15 cellular contexts compared by ENCODE assay signal in genomic region chr17:32385971-32386370, GRCh38. TPM values are rescaled to one million over a fixed set of nuclear protein-coding genes. Genes with fewer than 3 reads are reported as not detected.
DNase-seq lines count a peak whose midpoint lies in the region; ATAC-seq, FAIRE-seq and TF ChIP-seq lines count a peak whose summit lies in the region.
"Had no signal": no experiment of that assay in that cellular context is flagged by ENCODE, and none has a peak within 500 bp of the region (broad histone marks: within the 10 kb centered on the region; RNA-seq: fewer than 3 reads in every experiment).

No MANE protein-coding gene starts in this region.

- TF ChIP-seq RAD21 in HepG2 (CRISPR knock-in tag; IDR thresholded peaks at IDR 0.05): no peak

- CTCF ChIA-PET in HepG2 (lab: Yijun Ruan, JAX; ENCODE audit: low intra/inter-chr PET ratio, low total read pairs) (no interaction called here), A673 (lab: Charles Lee) (no interaction called here)

- POLR2A ChIA-PET in HepG2 (lab: Yijun Ruan, JAX) (no interaction called here), A673 (lab: Charles Lee; ENCODE audit: low non-redundant PET) (no interaction called here)

- BruUV-seq in HepG2 (replicated peaks; lab: Mats Ljungman, UMichigan) (no TSS peak), A673 (replicated peaks; lab: Mats Ljungman, UMichigan) (no TSS peak)

- ATAC-seq in right lobe of liver (peak; percentile 45 to 76 (median 52)), HepG2 (no peak), left lobe of liver (peak; percentile 72)
- ATAC-seq in activated T-helper 17 cell treated with anti-CD3 and anti-CD28 coated beads, Interleukin-2, amount 50 U/mL, for 72 hours (replicated peaks): no peak

- no peaks in the 10 kb centered on the region for H3K9me3 ChIP-seq in right lobe of liver
- H3K9me3 ChIP-seq in HepG2 (ENCODE audit: low read length): no peaks in the 10 kb centered on the region
- H3K9me3 ChIP-seq in A673 (ENCODE audit: low read depth, low read length, poor library complexity, severe bottlenecking): no peaks in the 10 kb centered on the region
- H3K9me3 ChIP-seq in HAP-1: no peaks in the 10 kb centered on the region
- H3K9me3 ChIP-seq: BLaER1 treated with 17β-estradiol and CSF1 and Interleukin-3, amounts not matched to agents 10 nM and 100 nM had no signal

- in situ Hi-C loops in HepG2 (cut with HindIII; ENCODE audit: extremely low pct_ligation_motif_present, low pct_unique_long_range_greater_than_20kb) (no loop called here), HAP-1 (cut with MboI; ENCODE audit: low sequenced_read_pairs) (no loop called here)

- no peaks in the 10 kb centered on the region for H3K27me3 Mint-ChIP-seq in activated T-helper 17 cell treated with anti-CD3 and anti-CD28 coated beads, Interleukin-2, amount 50 U/mL, for 72 hours
- H3K27me3 Mint-ChIP-seq: CD4-positive, CD25-positive, alpha-beta regulatory T cell had no signal

- no peak for TF ChIP-seq CTCF in right lobe of liver (IDR thresholded peaks at IDR 0.05)
- TF ChIP-seq CTCF in HepG2 (CRISPR knock-in tag; IDR thresholded peaks at IDR 0.05): no peak
- TF ChIP-seq CTCF in A673 (conservative IDR thresholded peaks at IDR 0.05; ENCODE audit: low read depth, low read length): no peak

- no peak overlapping the region for H2AFZ ChIP-seq in HepG2 (ENCODE audit: low read length)

- H3K36me3 ChIP-seq in right lobe of liver: peaks cover 0 to 5% (median 0%) of the 10 kb centered on the region in 4 donors
- peaks cover 0 to 2% of the 10 kb centered on the region in 2 experiments; a peak in 2 of 5 replicates for H3K36me3 ChIP-seq in HepG2 (replicated peaks in 1 of 2; ENCODE audit: control insufficient read depth in 1 of 2, insufficient read depth in 2 of 2, low read length in 2 of 2)
- H3K36me3 ChIP-seq in A673 (ENCODE audit: insufficient read depth, low read length, poor library complexity, severe bottlenecking): peaks cover 2% of the 10 kb centered on the region
- peaks cover 10% of the 10 kb centered on the region for H3K36me3 ChIP-seq in HAP-1 (replicated peaks)

- H3K4me1 ChIP-seq in right lobe of liver: peaks cover 0 to 38% (median 5%) of the 10 kb centered on the region in 4 donors
- peaks cover 67% of the 10 kb centered on the region for H3K4me1 ChIP-seq in HepG2 (ENCODE audit: insufficient read depth, low read length)
- H3K4me1 ChIP-seq in A673 (ENCODE audit: insufficient read depth, low read length, poor library complexity, severe bottlenecking): no peaks in the 10 kb centered on the region
- no peaks in the 10 kb centered on the region for H3K4me1 ChIP-seq in HAP-1

- no peak for FAIRE-seq in HepG2 (lab: Jason Lieb, UNC)
- FAIRE-seq: H54, HTR-8/SVneo had no signal

- peak overlapping the region; percentile 34 for H3K27ac Mint-ChIP-seq in activated T-helper 17 cell treated with anti-CD3 and anti-CD28 coated beads, Interleukin-2, amount 50 U/mL, for 72 hours

- H3K9ac ChIP-seq in HepG2 (ENCODE audit: insufficient read depth, low read depth, low read length): no peak overlapping the region
- H3K9ac ChIP-seq: BLaER1 treated with 17β-estradiol and CSF1 and Interleukin-3, amounts not matched to agents 10 nM and 100 nM had no signal

- no peak overlapping the region for H3K4me2 ChIP-seq in HepG2 (ENCODE audit: low read depth, low read length)
- H3K4me2 ChIP-seq: BLaER1 treated with 17β-estradiol and CSF1 and Interleukin-3, amounts not matched to agents 10 nM and 100 nM had no signal

- TF ChIP-seq EP300 in HepG2 (IDR thresholded peaks at IDR 0.05; ENCODE audit: low read depth in 2 of 2, low read length in 2 of 2): no peak
- TF ChIP-seq EP300 in HepG2 (CRISPR knock-in tag; IDR thresholded peaks at IDR 0.05; ENCODE audit: borderline replicate concordance): no peak

- H3K27ac ChIP-seq in right lobe of liver (peak overlapping the region in 1 of 3 donors; percentile 51), HepG2 (ENCODE audit: extremely low read length, insufficient read depth, low read length) (no peak overlapping the region), A673 (ENCODE audit: low read depth, low read length, poor library complexity, severe bottlenecking) (no peak overlapping the region)
- H3K27ac ChIP-seq: BLaER1 treated with 17β-estradiol and CSF1 and Interleukin-3, amounts not matched to agents 10 nM and 100 nM had no signal

- no peaks in the 10 kb centered on the region for H3K9me3 Mint-ChIP-seq in activated T-helper 17 cell treated with anti-CD3 and anti-CD28 coated beads, Interleukin-2, amount 50 U/mL, for 72 hours
- H3K9me3 Mint-ChIP-seq: CD4-positive, CD25-positive, alpha-beta regulatory T cell had no signal

- intact Hi-C loops in right lobe of liver (cut with DNase I): no loop called here
- intact Hi-C loops in HepG2 (cut with micrococcal nuclease; ENCODE audit: unreplicated experiment): no loop called here
- intact Hi-C loops in A673 (cut with micrococcal nuclease; ENCODE audit: unreplicated experiment): no loop called here

- no peak overlapping the region for H3K4me3 Mint-ChIP-seq in activated T-helper 17 cell treated with anti-CD3 and anti-CD28 coated beads, Interleukin-2, amount 50 U/mL, for 72 hours
- H3K4me3 Mint-ChIP-seq: CD4-positive, CD25-positive, alpha-beta regulatory T cell had no signal

- H3K27me3 ChIP-seq in right lobe of liver: no peaks in the 10 kb centered on the region
- H3K27me3 ChIP-seq in HepG2 (ENCODE audit: control insufficient read depth in 1 of 2, insufficient read depth in 2 of 2, low read length in 2 of 2): no peaks in the 10 kb centered on the region
- no peaks in the 10 kb centered on the region for H3K27me3 ChIP-seq in A673 (replicated peaks; ENCODE audit: insufficient read depth, low read depth, low read length, poor library complexity)
- H3K27me3 ChIP-seq in HAP-1 (ENCODE audit: low read depth): no peaks in the 10 kb centered on the region
- H3K27me3 ChIP-seq: BLaER1 treated with 17β-estradiol and CSF1 and Interleukin-3, amounts not matched to agents 10 nM and 100 nM had no signal

- DNase-seq in right lobe of liver: no peak
- DNase-seq in HepG2 (ENCODE audit: low spot score): no peak
- no peak for DNase-seq in left lobe of liver (ENCODE audit: low spot score)
- no peak for DNase-seq in A673 (ENCODE audit: low spot score)
- DNase-seq in hepatic stellate cell (ENCODE audit: low spot score): no peak
- DNase-seq in HAP-1 (ENCODE audit: low spot score in 2 of 2): no peak
- DNase-seq: 8988T; ACHN; Calu3; CD4-positive, CD25-positive, alpha-beta regulatory T cell; DMS 273 treated with DMSO at 0.1 percent for 48 hours had no signal

- peaks cover 4% of the 10 kb centered on the region; the same call in 1 of the 2 replicates for H4K20me1 ChIP-seq in HepG2 (ENCODE audit: insufficient read depth, low read length)

- peaks cover 41% of the 10 kb centered on the region for H3K36me3 Mint-ChIP-seq in activated T-helper 17 cell treated with anti-CD3 and anti-CD28 coated beads, Interleukin-2, amount 50 U/mL, for 72 hours (ENCODE audit: low read depth)

- peaks cover 11% of the 10 kb centered on the region for H3K4me1 Mint-ChIP-seq in activated T-helper 17 cell treated with anti-CD3 and anti-CD28 coated beads, Interleukin-2, amount 50 U/mL, for 72 hours

- WGBS in right lobe of liver (ENCODE audit: insufficient coverage, low coverage, low lambda C conversion rate, missing lambda C conversion rate): 27% methylated on average over 4 of the region's 5 CpGs
- 95% methylated on average over 5 of the region's 5 CpGs for WGBS in HepG2 (ENCODE audit: low lambda C conversion rate)

- TF ChIP-seq POLR2A in right lobe of liver (IDR thresholded peaks at IDR 0.05): no peak
- TF ChIP-seq POLR2A in HepG2 (IDR thresholded peaks at IDR 0.05; ENCODE audit: insufficient read depth in 1 of 2, low read depth in 2 of 2, low read length in 2 of 2): no peak

- H3K4me3 ChIP-seq in right lobe of liver (no peak overlapping the region), HepG2 (replicated peaks in 1 of 3; ENCODE audit: insufficient read depth in 1 of 3, low read depth in 2 of 3, low read length in 3 of 3) (no peak overlapping the region), A673 (ENCODE audit: low read depth, low read length, poor library complexity, severe bottlenecking) (no peak overlapping the region), HAP-1 (no peak overlapping the region)
- H3K4me3 ChIP-seq: BLaER1 treated with 17β-estradiol and CSF1 and Interleukin-3, amounts not matched to agents 10 nM and 100 nM had no signal

- H3K79me2 ChIP-seq in HepG2 (ENCODE audit: insufficient read depth, low read length): no peaks in the 10 kb centered on the region

RNA-seq across cellular contexts. Expression of gene ZNF207, which starts 36.0 kb away (rescaled TPM):
- total RNA-seq in right lobe of liver (10 to 100 TPM; 48.0 to 91.1 (median 68.7) TPM), HepG2 (2016; rRNA removed; fragmentation: Illumina TruSeq; extraction: Trizol) (164 and 194 TPM in 2 replicates), left lobe of liver (50.5 TPM), A673 (2021) (177 and 178 TPM in 2 replicates)
- total RNA-seq in HepG2 (2016; cell fraction: cytosol; rRNA removed; fragmentation: Illumina TruSeq; extraction: Trizol; ENCODE audit: low read depth): 40.6 and 48.2 TPM in 2 replicates
- total RNA-seq in HepG2 (2016; cell fraction: insoluble cytoplasmic fraction; rRNA removed; fragmentation: Illumina TruSeq; extraction: Trizol): 167 and 194 TPM in 2 replicates
- total RNA-seq in HepG2 (2016; cell fraction: membrane; rRNA removed; fragmentation: Illumina TruSeq; extraction: Trizol): 70.7 and 78.1 TPM in 2 replicates
- 198 and 199 TPM in 2 replicates for total RNA-seq in HepG2 (2016; cell fraction: nucleus; rRNA removed; fragmentation: Illumina TruSeq; extraction: Trizol)
- 140 and 150 TPM in 2 replicates for polyA plus RNA-seq in HepG2 (2011; rRNA removed)
- polyA plus RNA-seq in HepG2 (2011; cell fraction: cytosol; rRNA removed): 114 and 115 TPM in 2 replicates
- 159 and 219 TPM in 2 replicates for polyA plus RNA-seq in HepG2 (2011; cell fraction: nucleus; rRNA removed)
- 92.3 and 112 TPM in 2 replicates for polyA plus RNA-seq in HepG2 (2012)
- 18.1 and 20.9 TPM in 2 replicates for polyA plus RNA-seq in HepG2 (2016; cell fraction: cytosol; fragmentation: Illumina TruSeq; extraction: Trizol; ENCODE audit: low read depth)
- 223 and 226 TPM in 2 replicates for polyA plus RNA-seq in HepG2 (2016; cell fraction: insoluble cytoplasmic fraction; fragmentation: Illumina TruSeq; extraction: Trizol; ENCODE audit: low read depth)
- polyA plus RNA-seq in HepG2 (2016; cell fraction: membrane; fragmentation: Illumina TruSeq; extraction: Trizol; ENCODE audit: low read depth): 45.3 and 50.8 TPM in 2 replicates
- 168 and 187 TPM in 2 replicates for polyA plus RNA-seq in HepG2 (2016; cell fraction: nucleus; fragmentation: Illumina TruSeq; extraction: Trizol; ENCODE audit: insufficient read depth, low read depth)
- 218 and 342 TPM in 2 replicates for polyA minus RNA-seq in HepG2 (2011; rRNA and poly(A)+ RNA removed; ENCODE audit: low replicate concordance)
- 88.9 and 92.0 TPM in 2 replicates for polyA minus RNA-seq in HepG2 (2011; cell fraction: cytosol; rRNA and poly(A)+ RNA removed)
- 313 and 333 TPM in 2 replicates for polyA minus RNA-seq in HepG2 (2011; cell fraction: nucleus; rRNA and poly(A)+ RNA removed)
- total RNA-seq in activated T-helper 17 cell treated with anti-CD3 and anti-CD28 coated beads, Interleukin-2, amount 50 U/mL, for 72 hours: 100 to 1,000 TPM; 240 to 254 TPM

RNA-seq across cellular contexts. Expression of gene C17orf75, which starts 44.0 kb away (rescaled TPM):
- 1 to 10 TPM; 7.1 to 8.9 (median 7.3) TPM for total RNA-seq in right lobe of liver
- 33.0 and 41.9 TPM in 2 replicates for total RNA-seq in HepG2 (2016; rRNA removed; fragmentation: Illumina TruSeq; extraction: Trizol)
- 9.0 and 9.5 TPM in 2 replicates for total RNA-seq in HepG2 (2016; cell fraction: cytosol; rRNA removed; fragmentation: Illumina TruSeq; extraction: Trizol; ENCODE audit: low read depth)
- 34.7 and 41.5 TPM in 2 replicates for total RNA-seq in HepG2 (2016; cell fraction: insoluble cytoplasmic fraction; rRNA removed; fragmentation: Illumina TruSeq; extraction: Trizol)
- total RNA-seq in HepG2 (2016; cell fraction: membrane; rRNA removed; fragmentation: Illumina TruSeq; extraction: Trizol): 11.8 and 12.8 TPM in 2 replicates
- total RNA-seq in HepG2 (2016; cell fraction: nucleus; rRNA removed; fragmentation: Illumina TruSeq; extraction: Trizol): 18.9 and 25.5 TPM in 2 replicates
- polyA plus RNA-seq in HepG2 (2011; rRNA removed): 13.4 and 16.2 TPM in 2 replicates
- 9.4 and 10.6 TPM in 2 replicates for polyA plus RNA-seq in HepG2 (2011; cell fraction: cytosol; rRNA removed)
- polyA plus RNA-seq in HepG2 (2011; cell fraction: nucleus; rRNA removed): 14.6 and 14.9 TPM in 2 replicates
- 16.5 and 22.8 TPM in 2 replicates for polyA plus RNA-seq in HepG2 (2012)
- 4.4 and 6.4 TPM in 2 replicates for polyA plus RNA-seq in HepG2 (2016; cell fraction: cytosol; fragmentation: Illumina TruSeq; extraction: Trizol; ENCODE audit: low read depth)
- 30.1 and 31.8 TPM in 2 replicates for polyA plus RNA-seq in HepG2 (2016; cell fraction: insoluble cytoplasmic fraction; fragmentation: Illumina TruSeq; extraction: Trizol; ENCODE audit: low read depth)
- polyA plus RNA-seq in HepG2 (2016; cell fraction: membrane; fragmentation: Illumina TruSeq; extraction: Trizol; ENCODE audit: low read depth): 6.8 and 8.1 TPM in 2 replicates
- 37.3 and 41.0 TPM in 2 replicates for polyA plus RNA-seq in HepG2 (2016; cell fraction: nucleus; fragmentation: Illumina TruSeq; extraction: Trizol; ENCODE audit: insufficient read depth, low read depth)
- polyA minus RNA-seq in HepG2 (2011; rRNA and poly(A)+ RNA removed; ENCODE audit: low replicate concordance): 8.8 and 11.5 TPM in 2 replicates
- polyA minus RNA-seq in HepG2 (2011; cell fraction: cytosol; rRNA and poly(A)+ RNA removed): 6.3 and 6.9 TPM in 2 replicates
- 8.2 and 15.4 TPM in 2 replicates for polyA minus RNA-seq in HepG2 (2011; cell fraction: nucleus; rRNA and poly(A)+ RNA removed)
- 10 to 100 TPM; 12.1 to 14.8 TPM for total RNA-seq in activated T-helper 17 cell treated with anti-CD3 and anti-CD28 coated beads, Interleukin-2, amount 50 U/mL, for 72 hours
- total RNA-seq in left lobe of liver: 9.2 TPM
- total RNA-seq in A673 (2021): 26.9 and 37.3 TPM in 2 replicates

RNA-seq across cellular contexts. Expression of gene PSMD11, which starts 58.3 kb away (rescaled TPM):
- total RNA-seq in right lobe of liver (10 to 100 TPM; 45.7 to 61.3 (median 51.6) TPM), HepG2 (2016; rRNA removed; fragmentation: Illumina TruSeq; extraction: Trizol) (152 and 233 TPM in 2 replicates), left lobe of liver (49.1 TPM), A673 (2021) (195 and 213 TPM in 2 replicates)
- 29.1 and 33.4 TPM in 2 replicates for total RNA-seq in HepG2 (2016; cell fraction: cytosol; rRNA removed; fragmentation: Illumina TruSeq; extraction: Trizol; ENCODE audit: low read depth)
- total RNA-seq in HepG2 (2016; cell fraction: insoluble cytoplasmic fraction; rRNA removed; fragmentation: Illumina TruSeq; extraction: Trizol): 171 and 231 TPM in 2 replicates
- 55.8 and 64.2 TPM in 2 replicates for total RNA-seq in HepG2 (2016; cell fraction: membrane; rRNA removed; fragmentation: Illumina TruSeq; extraction: Trizol)
- 97.0 and 99.3 TPM in 2 replicates for total RNA-seq in HepG2 (2016; cell fraction: nucleus; rRNA removed; fragmentation: Illumina TruSeq; extraction: Trizol)
- polyA plus RNA-seq in HepG2 (2011; rRNA removed): 64.2 and 69.8 TPM in 2 replicates
- polyA plus RNA-seq in HepG2 (2011; cell fraction: cytosol; rRNA removed): 43.9 and 49.0 TPM in 2 replicates
- 28.9 and 39.9 TPM in 2 replicates for polyA plus RNA-seq in HepG2 (2011; cell fraction: nucleus; rRNA removed)
- polyA plus RNA-seq in HepG2 (2012): 87.5 and 91.8 TPM in 2 replicates
- polyA plus RNA-seq in HepG2 (2016; cell fraction: cytosol; fragmentation: Illumina TruSeq; extraction: Trizol; ENCODE audit: low read depth): 21.5 TPM in 2 replicates
- polyA plus RNA-seq in HepG2 (2016; cell fraction: insoluble cytoplasmic fraction; fragmentation: Illumina TruSeq; extraction: Trizol; ENCODE audit: low read depth): 239 and 241 TPM in 2 replicates
- polyA plus RNA-seq in HepG2 (2016; cell fraction: membrane; fragmentation: Illumina TruSeq; extraction: Trizol; ENCODE audit: low read depth): 30.8 and 34.3 TPM in 2 replicates
- polyA plus RNA-seq in HepG2 (2016; cell fraction: nucleus; fragmentation: Illumina TruSeq; extraction: Trizol; ENCODE audit: insufficient read depth, low read depth): 123 and 137 TPM in 2 replicates
- polyA minus RNA-seq in HepG2 (2011; rRNA and poly(A)+ RNA removed; ENCODE audit: low replicate concordance): 77.9 and 189 TPM in 2 replicates
- polyA minus RNA-seq in HepG2 (2011; cell fraction: cytosol; rRNA and poly(A)+ RNA removed): 61.4 and 62.0 TPM in 2 replicates
- polyA minus RNA-seq in HepG2 (2011; cell fraction: nucleus; rRNA and poly(A)+ RNA removed): 91.0 and 95.6 TPM in 2 replicates
- 100 to 1,000 TPM; 108 to 161 TPM for total RNA-seq in activated T-helper 17 cell treated with anti-CD3 and anti-CD28 coated beads, Interleukin-2, amount 50 U/mL, for 72 hours

Comparison
In these comparisons a context has a peak if more than half of its experiments do, and no peak if none do; other contexts are left out.
1. ATAC-seq: peak in right lobe of liver (4 of 4) and left lobe of liver (single experiment); none in HepG2 (single experiment) and activated T-helper 17 cell treated with anti-CD3 and anti-CD28 coated beads, Interleukin-2, amount 50 U/mL, for 72 hours (single experiment).